10 cellular contexts compared by ENCODE assay signal in the genomic region with DNA sequence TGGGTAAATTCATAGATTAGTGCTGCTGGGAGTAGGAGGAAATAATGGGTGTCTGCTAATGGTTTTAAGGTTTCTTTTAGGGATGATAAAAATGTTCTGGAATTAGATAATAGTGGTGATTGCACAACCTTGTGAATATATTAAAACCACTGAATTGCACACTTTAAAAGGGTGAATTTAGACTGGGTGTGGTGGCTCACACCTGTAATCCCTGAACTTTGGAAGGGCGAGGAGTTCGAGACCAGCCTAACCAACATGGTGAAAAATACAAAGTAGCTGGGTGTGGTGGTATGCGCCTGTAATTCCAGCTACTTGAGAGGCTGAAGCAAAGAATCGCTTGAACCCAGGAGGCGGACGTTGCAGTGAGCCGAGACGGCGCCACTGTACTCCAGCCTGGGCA. TPM values are rescaled to one million over a fixed set of nuclear protein-coding genes. Genes with fewer than 3 reads are reported as not detected.
DNase-seq lines count a peak whose midpoint lies in the region; ATAC-seq, FAIRE-seq and TF ChIP-seq lines count a peak whose summit lies in the region.
"Had no signal": no experiment of that assay in that cellular context is flagged by ENCODE, and none has a peak within 500 bp of the region (broad histone marks: within the 10 kb centered on the region; RNA-seq: fewer than 3 reads in every experiment).

No MANE protein-coding gene starts in this region.

- peak; percentile 33 for TF ChIP-seq POLR2A in endothelial cell of umbilical vein (IDR thresholded peaks at IDR 0.05; ENCODE audit: low read depth, low read length)

- H3K9me3 ChIP-seq in DND-41 (ENCODE audit: insufficient read depth, low read length, severe bottlenecking) (no peaks in the 10 kb centered on the region), PC-9 (ENCODE audit: insufficient read depth, low read depth) (no peaks in the 10 kb centered on the region), endothelial cell of umbilical vein (replicated peaks; ENCODE audit: control insufficient read depth, insufficient read depth, low read length) (no peaks in the 10 kb centered on the region), osteoblast (ENCODE audit: low read depth, low read length) (no peaks in the 10 kb centered on the region)

- H3K27ac ChIP-seq in DND-41 (ENCODE audit: low read length) = no peak overlapping the region
- H3K27ac ChIP-seq in PC-9 = peak overlapping the region; percentile 79
- H3K27ac ChIP-seq in endothelial cell of umbilical vein (ENCODE audit: insufficient read depth, low read depth, low read length) = no peak overlapping the region
- H3K27ac ChIP-seq in osteoblast (ENCODE audit: low read depth, low read length) = peak overlapping the region; percentile 23

- no peaks in the 10 kb centered on the region for H3K9me2 ChIP-seq in PC-9 (ENCODE audit: insufficient read depth)

- no peak for TF ChIP-seq CTCF in DND-41 (IDR thresholded peaks at IDR 0.05; ENCODE audit: borderline replicate concordance, extremely low read depth, low read length, poor library complexity, severe bottlenecking)
- no peak for TF ChIP-seq CTCF in PC-9 (conservative IDR thresholded peaks at IDR 0.05)
- TF ChIP-seq CTCF in endothelial cell of umbilical vein (IDR thresholded peaks at IDR 0.05; ENCODE audit: extremely low read depth in 1 of 2, insufficient read depth in 1 of 2, low read depth in 1 of 2, low read length in 2 of 2) = no peak
- TF ChIP-seq CTCF in osteoblast (IDR thresholded peaks at IDR 0.05; ENCODE audit: extremely low read depth, low read depth, low read length) = no peak
- TF ChIP-seq CTCF in GM10248 (IDR thresholded peaks at IDR 0.05; ENCODE audit: control extremely low read depth, extremely low read depth, low read depth, missing control alignments) = no peak

- intact Hi-C loops in PC-9 (cut with micrococcal nuclease; ENCODE audit: unreplicated experiment) = loop anchor here (2.0 to 5.0 kb wide), 5 partner anchors 144 to 659 kb away; a partner anchor contains a TSS
- intact Hi-C loops in endothelial cell of umbilical vein (cut with micrococcal nuclease) = no loop called here

- peaks cover 21% of the 10 kb centered on the region for H3K36me3 ChIP-seq in DND-41 (ENCODE audit: insufficient read depth, low read length)
- peaks cover 5% of the 10 kb centered on the region; the same call in 1 of the 2 replicates for H3K36me3 ChIP-seq in PC-9 (ENCODE audit: low read depth)
- H3K36me3 ChIP-seq in endothelial cell of umbilical vein (ENCODE audit: control insufficient read depth in 2 of 2, extremely low read depth in 1 of 2, insufficient read depth in 2 of 2, low read length in 2 of 2) = no peaks in the 10 kb centered on the region
- no peaks in the 10 kb centered on the region for H3K36me3 ChIP-seq in osteoblast (ENCODE audit: insufficient read depth, low read length)

- H3K9ac ChIP-seq in DND-41 (ENCODE audit: low read depth, low read length) (peak overlapping the region; percentile 89), endothelial cell of umbilical vein (replicated peaks; ENCODE audit: extremely low read depth, insufficient read depth, low read length) (peak overlapping the region; percentile 78)

- no peaks in the 10 kb centered on the region for H3K27me3 ChIP-seq in DND-41 (ENCODE audit: insufficient read depth, low read length, poor library complexity)
- H3K27me3 ChIP-seq in PC-9 (ENCODE audit: insufficient read depth, low read depth) = no peaks in the 10 kb centered on the region
- H3K27me3 ChIP-seq in endothelial cell of umbilical vein (ENCODE audit: control insufficient read depth in 2 of 2, insufficient read depth in 2 of 2, low read length in 2 of 2) = no peaks in the 10 kb centered on the region
- H3K27me3 ChIP-seq in osteoblast (ENCODE audit: insufficient read depth, low read length) = no peaks in the 10 kb centered on the region

- H4K20me1 ChIP-seq in DND-41 (ENCODE audit: insufficient read depth, low read length) (peaks cover under 1% of the 10 kb centered on the region; the same call in 1 of the 2 replicates), PC-9 (ENCODE audit: insufficient read depth) (no peaks in the 10 kb centered on the region; the same call in 1 of the 2 replicates), endothelial cell of umbilical vein (replicated peaks; ENCODE audit: control insufficient read depth, extremely low read depth, insufficient read depth, low read length) (no peaks in the 10 kb centered on the region), osteoblast (ENCODE audit: insufficient read depth, low read length) (no peaks in the 10 kb centered on the region)

- H3K9me1 ChIP-seq in endothelial cell of umbilical vein (replicated peaks; ENCODE audit: control insufficient read depth, extremely low read depth, insufficient read depth, low read length) = no peaks in the 10 kb centered on the region

- no peak for ATAC-seq in DND-41 (ENCODE audit: insufficient read depth, low read depth)
- no peak for ATAC-seq in HG03135 (IDR thresholded peaks at IDR 0.05; ENCODE audit: unreplicated experiment)

- H3K4me1 ChIP-seq in DND-41 (ENCODE audit: insufficient read depth, low read length) = peaks cover 25% of the 10 kb centered on the region
- peaks cover 10% of the 10 kb centered on the region for H3K4me1 ChIP-seq in PC-9 (replicated peaks; ENCODE audit: insufficient read depth)
- H3K4me1 ChIP-seq in endothelial cell of umbilical vein (ENCODE audit: control insufficient read depth, extremely low read depth, insufficient read depth, low read length) = peaks cover 7% of the 10 kb centered on the region
- H3K4me1 ChIP-seq in osteoblast (ENCODE audit: insufficient read depth, low read length) = peaks cover 23% of the 10 kb centered on the region

- BruUV-seq in PC-9 (replicated peaks; lab: Mats Ljungman, UMichigan) = no TSS peak
- no TSS peak for BruUV-seq in endothelial cell of umbilical vein (replicated peaks; lab: Mats Ljungman, UMichigan)

- CTCF ChIA-PET in PC-9 (lab: Charles Lee) (no interaction called here), endothelial cell of umbilical vein (lab: Charles Lee) (interaction anchor here (1.4 to 2.4 kb wide), 4 partner anchors 63 to 390 kb away, joined by 3 to 64 read pairs (median 30); no protein-coding TSS in a partner anchor), GM10248 (lab: Yijun Ruan, JAX) (interaction anchor here (1.6 to 1.7 kb wide), 2 partner anchors 93 to 326 kb away, joined by 3 to 4 read pairs; no protein-coding TSS in a partner anchor)

- H3F3A ChIP-seq in PC-9 (ENCODE audit: insufficient read depth, low read depth) = peaks cover 26% of the 10 kb centered on the region

- peak overlapping the region; percentile 87 to 88; a peak in 3 of 4 replicates for H3K4me3 ChIP-seq in DND-41 (ENCODE audit: low read depth in 1 of 2, low read length in 2 of 2)
- peak overlapping the region; percentile 62 for H3K4me3 ChIP-seq in PC-9
- H3K4me3 ChIP-seq in endothelial cell of umbilical vein (replicated peaks in 1 of 3; ENCODE audit: insufficient read depth in 1 of 3, low read depth in 1 of 3, low read length in 3 of 3) = peak overlapping the region in 2 of 3 experiments; percentile 76 to 81
- H3K4me3 ChIP-seq in osteoblast (ENCODE audit: insufficient read depth, low read length) = peak overlapping the region; percentile 82

- no peak for DNase-seq in DND-41
- peak in 1 of 2 experiments; percentile 18 for DNase-seq in PC-9
- no peak for DNase-seq in endothelial cell of umbilical vein (ENCODE audit: low read depth, low spot score)
- no peak for DNase-seq in osteoblast (ENCODE audit: insufficient read length, low spot score, missing footprints)
- no peak for DNase-seq in activated effector memory CD4-positive, alpha-beta T cell treated with Interleukin-2 at 50 U/mL for 16 hours
- DNase-seq in hippocampal formation (lab: John Stamatoyannopoulos, UW) = no peak
- DNase-seq in GM10248 (ENCODE audit: extremely low spot score) = no peak
- DNase-seq: cerebellar nuclear complex, NCI-H2081 had no signal

- no peak for FAIRE-seq in endothelial cell of umbilical vein (lab: Jason Lieb, UNC)

- peaks cover 61% of the 10 kb centered on the region for H3K79me2 ChIP-seq in DND-41 (ENCODE audit: insufficient read depth, low read length)
- H3K79me2 ChIP-seq in PC-9 (ENCODE audit: low read depth) = peaks cover 54% of the 10 kb centered on the region
- H3K79me2 ChIP-seq in endothelial cell of umbilical vein (ENCODE audit: control insufficient read depth, insufficient read depth, low read length) = peaks cover 24% of the 10 kb centered on the region
- peaks cover 57% of the 10 kb centered on the region for H3K79me2 ChIP-seq in osteoblast (ENCODE audit: insufficient read depth, low read length)

- dilution Hi-C loops in endothelial cell of umbilical vein (cut with MboI; ENCODE audit: extremely low pct_ligation_motif_present, low sequenced_read_pairs) = no loop called here

- POLR2A ChIA-PET in PC-9 (lab: Charles Lee; ENCODE audit: unreplicated experiment) (no interaction called here), endothelial cell of umbilical vein (lab: Charles Lee) (no interaction called here), GM10248 (lab: Yijun Ruan, JAX) (no interaction called here)

- H3K4me2 ChIP-seq in DND-41 (ENCODE audit: insufficient read depth, low read length) = peak overlapping the region; percentile 89
- H3K4me2 ChIP-seq in PC-9 = peak overlapping the region; percentile 86
- peak overlapping the region; percentile 51 for H3K4me2 ChIP-seq in endothelial cell of umbilical vein (ENCODE audit: insufficient read depth, low read length)
- H3K4me2 ChIP-seq in osteoblast (ENCODE audit: insufficient read depth, low read length) = peak overlapping the region; percentile 93

- H2AFZ ChIP-seq in DND-41 (ENCODE audit: low read depth, low read length) (no peak overlapping the region), PC-9 (peak overlapping the region; percentile 88), endothelial cell of umbilical vein (ENCODE audit: low read depth, low read length) (no peak overlapping the region), osteoblast (ENCODE audit: low read length) (no peak overlapping the region)

RNA-seq across cellular contexts. Expression of a gene that starts 1.3 kb away (rescaled TPM):
- 19.7 and 25.0 TPM in 2 replicates for total RNA-seq in PC-9 (2021)
- 10.2 and 16.1 TPM in 2 replicates for total RNA-seq in endothelial cell of umbilical vein
- 9.4 and 9.5 TPM in 2 replicates for polyA plus RNA-seq in endothelial cell of umbilical vein
- polyA plus RNA-seq in endothelial cell of umbilical vein (2011; cell fraction: cytosol; rRNA removed) = 7.5 and 8.5 TPM in 2 replicates
- 41.8 and 46.4 TPM in 2 replicates for polyA plus RNA-seq in endothelial cell of umbilical vein (2011; cell fraction: nucleus; rRNA removed)
- 7.5 and 7.8 TPM in 2 replicates for polyA plus RNA-seq in endothelial cell of umbilical vein (2012)
- 24.8 and 25.4 TPM in 2 replicates for polyA minus RNA-seq in endothelial cell of umbilical vein
- polyA minus RNA-seq in endothelial cell of umbilical vein (2011; cell fraction: cytosol; rRNA and poly(A)+ RNA removed) = 10.8 TPM
- polyA minus RNA-seq in endothelial cell of umbilical vein (2011; cell fraction: nucleus; rRNA and poly(A)+ RNA removed) = 19.3 and 20.5 TPM in 2 replicates
- total RNA-seq in osteoblast = 10.1 and 15.9 TPM in 2 replicates

RNA-seq across cellular contexts. Expression of a gene that starts 42.8 kb away (rescaled TPM):
- 47.2 and 52.0 TPM in 2 replicates for total RNA-seq in PC-9 (2021)
- total RNA-seq in endothelial cell of umbilical vein = 60.0 and 66.1 TPM in 2 replicates
- polyA plus RNA-seq in endothelial cell of umbilical vein = 11.7 and 17.5 TPM in 2 replicates
- polyA plus RNA-seq in endothelial cell of umbilical vein (2011; cell fraction: cytosol; rRNA removed) = 11.0 and 11.7 TPM in 2 replicates
- polyA plus RNA-seq in endothelial cell of umbilical vein (2011; cell fraction: nucleus; rRNA removed) = 20.5 and 27.6 TPM in 2 replicates
- 17.5 and 19.1 TPM in 2 replicates for polyA plus RNA-seq in endothelial cell of umbilical vein (2012)
- polyA minus RNA-seq in endothelial cell of umbilical vein = 87.6 and 103 TPM in 2 replicates
- polyA minus RNA-seq in endothelial cell of umbilical vein (2011; cell fraction: cytosol; rRNA and poly(A)+ RNA removed) = 29.7 TPM
- 95.6 and 95.8 TPM in 2 replicates for polyA minus RNA-seq in endothelial cell of umbilical vein (2011; cell fraction: nucleus; rRNA and poly(A)+ RNA removed)
- 36.2 and 40.7 TPM in 2 replicates for total RNA-seq in osteoblast

Comparison
In these comparisons a context has a peak if more than half of its experiments do, and no peak if none do; other contexts are left out.
1. H3K27ac ChIP-seq: peak in PC-9 (single experiment) and osteoblast (single experiment); none in DND-41 (single experiment) and endothelial cell of umbilical vein (single experiment).
2. Peak in every context shown above with its lines, with median percentiles within 50 percentile points of each other: H3K4me2 ChIP-seq and H3K4me3 ChIP-seq.